ENCODE assay signal across 33 cellular contexts in genomic region chr10:62159357-62159756, GRCh38.
"Had no signal": no experiment of that assay in that cellular context is flagged by ENCODE, and none has a peak within 500 bp of the region (broad histone marks: within the 10 kb centered on the region; RNA-seq: fewer than 3 reads in every experiment).

No MANE protein-coding gene starts in this region.

- H3K9me3 ChIP-seq: gastroesophageal sphincter, neutrophil, thoracic aorta, vagina had no signal

- H3K4me3 Mint-ChIP-seq: activated CD4-positive, alpha-beta memory T cell treated with anti-CD3 and anti-CD28 coated beads for 36 hours; activated CD4-positive, alpha-beta T cell treated with anti-CD3 and anti-CD28 coated beads, Interleukin-2, amount 10 ng/mL, durations not matched to agents 24 days and 14 days; activated T-cell treated with anti-CD3 and anti-CD28 coated beads, Interleukin-2, amount 50 U/mL, for 4 hours; activated T-helper 17 cell treated with anti-CD3 and anti-CD28 coated beads, Interleukin-2, amount 50 U/mL, for 72 hours; central memory CD8-positive, alpha-beta T cell; mesothelial cell of epicardium; naive B cell; nephron progenitor cell; stimulated activated effector memory CD8-positive, alpha-beta T cell treated with anti-CD3 and anti-CD28 coated beads, Interleukin-12 subunit alpha, Interleukin-12 subunit beta, amount 100 ng/mL, for 72 hours; stimulated activated naive CD8-positive, alpha-beta T cell treated with anti-CD3 and anti-CD28 coated beads, Interleukin-15, Interleukin-2, amounts not matched to agents 100 ng/mL and 50 ng/mL, for 24 hours; type B pancreatic cell had no signal

- DNase-seq: activated CD4-positive, alpha-beta memory T cell treated with anti-CD3 and anti-CD28 coated beads for 36 hours; activated CD4-positive, alpha-beta T cell treated with anti-CD3 and anti-CD28 coated beads, Interleukin-2, amount 10 ng/mL, durations not matched to agents 24 days and 14 days; activated CD4-positive, CD25-positive, alpha-beta regulatory T cell treated with anti-CD3 and anti-CD28 coated beads, Interleukin-2, amount 50 U/mL, for 72 hours; activated CD8-positive, alpha-beta memory T cell treated with anti-CD3 and anti-CD28 coated beads, Interleukin-2, amount 50 U/mL, for 4 hours; activated gamma-delta T cell treated with Interleukin-2 at 50 U/mL for 16 hours; activated naive CD4-positive, alpha-beta T cell treated with anti-CD3 and anti-CD28 coated beads, Interleukin-2, amount 50 U/mL, for 16 hours; activated T-cell treated with anti-CD3 and anti-CD28 coated beads, Interleukin-2, amount 50 U/mL, for 4 hours; amniotic stem cell; brain microvascular endothelial cell; dermis blood vessel endothelial cell; effector CD4-positive, alpha-beta T cell; islet precursor cell; left cardiac atrium; left ventricle myocardium superior; naive B cell; nephron progenitor cell; stimulated activated CD4-positive, alpha-beta T cell treated with anti-CD3 and anti-CD28 coated beads, Interleukin-12 subunit alpha, Interleukin-12 subunit beta, amount 100 ng/mL, for 4 hours; stimulated activated CD4-positive, alpha-beta T cell treated with anti-CD3 and anti-CD28 coated beads, Interleukin-4, amount 100 ng/mL, for 24 hours had no signal

- H3K27ac Mint-ChIP-seq: activated CD4-positive, alpha-beta memory T cell treated with anti-CD3 and anti-CD28 coated beads for 36 hours; activated CD4-positive, alpha-beta T cell treated with anti-CD3 and anti-CD28 coated beads, Interleukin-2, amount 10 ng/mL, durations not matched to agents 24 days and 14 days; activated T-helper 17 cell treated with anti-CD3 and anti-CD28 coated beads, Interleukin-2, amount 50 U/mL, for 72 hours; mesothelial cell of epicardium; nephron progenitor cell; progenitor cell of endocrine pancreas; stimulated activated effector memory CD8-positive, alpha-beta T cell treated with anti-CD3 and anti-CD28 coated beads, Interleukin-12 subunit alpha, Interleukin-12 subunit beta, amount 100 ng/mL, for 72 hours; stimulated activated naive CD8-positive, alpha-beta T cell treated with anti-CD3 and anti-CD28 coated beads, Interleukin-15, Interleukin-2, amounts not matched to agents 100 ng/mL and 50 ng/mL, for 24 hours; type B pancreatic cell had no signal

- H3K4me2 ChIP-seq: hepatocyte had no signal

- H3K4me1 Mint-ChIP-seq: activated T-helper 17 cell treated with anti-CD3 and anti-CD28 coated beads, Interleukin-2, amount 50 U/mL, for 72 hours; mesothelial cell of epicardium; stimulated activated effector memory CD8-positive, alpha-beta T cell treated with anti-CD3 and anti-CD28 coated beads, Interleukin-12 subunit alpha, Interleukin-12 subunit beta, amount 100 ng/mL, for 72 hours had no signal

- H3K27me3 ChIP-seq: brain microvascular endothelial cell, gastroesophageal sphincter, hepatocyte, neutrophil, vagina had no signal

- H3K27me3 Mint-ChIP-seq: activated CD4-positive, alpha-beta memory T cell treated with anti-CD3 and anti-CD28 coated beads for 36 hours; activated CD4-positive, alpha-beta T cell treated with anti-CD3 and anti-CD28 coated beads, Interleukin-2, amount 10 ng/mL, durations not matched to agents 24 days and 14 days; activated T-helper 17 cell treated with anti-CD3 and anti-CD28 coated beads, Interleukin-2, amount 50 U/mL, for 72 hours; central memory CD8-positive, alpha-beta T cell; naive B cell; progenitor cell of endocrine pancreas; stimulated activated naive CD8-positive, alpha-beta T cell treated with anti-CD3 and anti-CD28 coated beads, Interleukin-15, Interleukin-2, amounts not matched to agents 100 ng/mL and 50 ng/mL, for 24 hours; type B pancreatic cell had no signal

- H3K79me2 ChIP-seq: hepatocyte had no signal

- H2AFZ ChIP-seq: hepatocyte had no signal

- H3K4me3 ChIP-seq: gastroesophageal sphincter, hepatocyte, skin epidermis, thoracic aorta, vagina had no signal

- H3K9me3 Mint-ChIP-seq: activated CD4-positive, alpha-beta memory T cell treated with anti-CD3 and anti-CD28 coated beads for 36 hours; activated T-cell treated with anti-CD3 and anti-CD28 coated beads, Interleukin-2, amount 50 U/mL, for 4 hours; activated T-helper 17 cell treated with anti-CD3 and anti-CD28 coated beads, Interleukin-2, amount 50 U/mL, for 72 hours; central memory CD8-positive, alpha-beta T cell; mesothelial cell of epicardium; naive B cell; stimulated activated effector memory CD8-positive, alpha-beta T cell treated with anti-CD3 and anti-CD28 coated beads, Interleukin-12 subunit alpha, Interleukin-12 subunit beta, amount 100 ng/mL, for 72 hours; stimulated activated naive CD8-positive, alpha-beta T cell treated with anti-CD3 and anti-CD28 coated beads, Interleukin-15, Interleukin-2, amounts not matched to agents 100 ng/mL and 50 ng/mL, for 24 hours; type B pancreatic cell had no signal

- H3K36me3 Mint-ChIP-seq: activated CD4-positive, alpha-beta memory T cell treated with anti-CD3 and anti-CD28 coated beads for 36 hours; mesothelial cell of epicardium; stimulated activated effector memory CD8-positive, alpha-beta T cell treated with anti-CD3 and anti-CD28 coated beads, Interleukin-12 subunit alpha, Interleukin-12 subunit beta, amount 100 ng/mL, for 72 hours; type B pancreatic cell had no signal

- FAIRE-seq: astrocyte had no signal

- H3K27ac ChIP-seq: brain microvascular endothelial cell, gastroesophageal sphincter, hepatocyte, neutrophil, skin epidermis, thoracic aorta, vagina had no signal

- H3K4me1 ChIP-seq: gastroesophageal sphincter, vagina had no signal

- H3K36me3 ChIP-seq: brain microvascular endothelial cell, gastroesophageal sphincter, neutrophil, thoracic aorta, vagina had no signal

- ATAC-seq: activated T-cell treated with anti-CD3 and anti-CD28 coated beads, Interleukin-2, amount 50 U/mL, for 4 hours; activated T-helper 17 cell treated with anti-CD3 and anti-CD28 coated beads, Interleukin-2, amount 50 U/mL, for 72 hours; gastroesophageal sphincter; left cardiac atrium; left ventricle myocardium superior; sciatic nerve; stimulated activated effector memory CD8-positive, alpha-beta T cell treated with anti-CD3 and anti-CD28 coated beads, Interleukin-12 subunit alpha, Interleukin-12 subunit beta, amount 100 ng/mL, for 72 hours had no signal
